Comparison of ENCODE assay signal across 9 cellular contexts in genomic region chr4:13536607-13537006, GRCh38. TPM values are rescaled to one million over a fixed set of nuclear protein-coding genes. Genes with fewer than 3 reads are reported as not detected.
"Had no signal": no experiment of that assay in that cellular context is flagged by ENCODE, and none has a peak within 500 bp of the region (broad histone marks: within the 10 kb centered on the region; RNA-seq: fewer than 3 reads in every experiment).

No MANE protein-coding gene starts in this region.

- ATAC-seq: activated CD4-positive, CD25-positive, alpha-beta regulatory T cell treated with anti-CD3 and anti-CD28 coated beads, Interleukin-2, amount 50 U/mL, for 24 hours; left colon; mucosa of descending colon had no signal

- DNase-seq: activated CD8-positive, alpha-beta memory T cell treated with anti-CD3 and anti-CD28 coated beads for 24 hours; activated effector memory CD4-positive, alpha-beta T cell treated with anti-CD3 and anti-CD28 coated beads, Interleukin-2, amount 50 U/mL, for 16 hours; foreskin keratinocyte; left colon; mucosa of descending colon; natural killer cell; nucleus accumbens had no signal

- H3K4me3 Mint-ChIP-seq: natural killer cell had no signal

- H3K27ac Mint-ChIP-seq: natural killer cell had no signal

RNA-seq across cellular contexts. Expression of gene NKX3-2, which starts 7.7 kb away (rescaled TPM):
- total RNA-seq: natural killer cell; T-helper 2 cell treated with Interferon-gamma antibody and Interleukin-4, amounts not matched to agents 100 ng/mL and 5 ng/mL, for 36 hours had no signal
